8 cellular contexts compared by ENCODE assay signal in genomic region chr19:58001895-58002369, GRCh38. TPM values are rescaled to one million over a fixed set of nuclear protein-coding genes. Genes with fewer than 3 reads are reported as not detected.
DNase-seq lines count a peak whose midpoint lies in the region; ATAC-seq and TF ChIP-seq lines count a peak whose summit lies in the region.

No MANE protein-coding gene starts in this region.

- H3K4me3 Mint-ChIP-seq in IgD-negative memory B cell, result peak overlapping the region; percentile 85 to 92 (median 89)
- peak overlapping the region; percentile 28 for H3K4me3 Mint-ChIP-seq in MCF 10A (ENCODE audit: unreplicated experiment)

- TF ChIP-seq CTCF in MCF 10A (IDR thresholded peaks at IDR 0.05; ENCODE audit: unreplicated experiment), result no peak

- H3K27ac ChIP-seq in temporal lobe (ENCODE audit: low read depth, low read length), result peak overlapping the region; percentile 69

- H3K27me3 Mint-ChIP-seq in IgD-negative memory B cell (no peaks in the 10 kb centered on the region), MCF 10A (ENCODE audit: insufficient read depth, unreplicated experiment) (no peaks in the 10 kb centered on the region)

- in situ Hi-C loops in KBM-7 (cut with MboI; ENCODE audit: low pct_unique_long_range_greater_than_20kb, low sequenced_read_pairs), result no loop called here

- POLR2A ChIA-PET in MCF 10A (lab: Yijun Ruan, JAX), result no interaction called here

- ATAC-seq in left lobe of liver, result peak; percentile 35

- no TSS peak for BruUV-seq in MCF 10A (replicated peaks; lab: Mats Ljungman, UMichigan)

- peak overlapping the region; percentile 85 to 92 (median 91) for H3K27ac Mint-ChIP-seq in IgD-negative memory B cell
- H3K27ac Mint-ChIP-seq in MCF 10A (ENCODE audit: low read depth, unreplicated experiment), result no peak overlapping the region

- CTCF ChIA-PET in MCF 10A (lab: Yijun Ruan, JAX), result no interaction called here

- peaks cover 14 to 21% (median 15%) of the 10 kb centered on the region in 3 donors for H3K4me1 Mint-ChIP-seq in IgD-negative memory B cell
- no peaks in the 10 kb centered on the region for H3K4me1 Mint-ChIP-seq in MCF 10A (ENCODE audit: insufficient read depth, unreplicated experiment)

- peak; percentile 22 for DNase-seq in NCI-H2171 treated with DMSO at 0.1 percent for 48 hours (lab: John Stamatoyannopoulos, UW)
- no peak for DNase-seq in NCI-H2171 (lab: John Stamatoyannopoulos, UW)
- DNase-seq in MCF 10A (ENCODE audit: unreplicated experiment), result no peak
- no peak for DNase-seq in left lobe of liver (ENCODE audit: low spot score)
- no peak for DNase-seq in NK-92 treated with Interleukin-12 subunit alpha and Interleukin-12 subunit beta, amount 100 ng/mL, for 24 hours (lab: John Stamatoyannopoulos, UW)
- no peak for DNase-seq in KBM-7

- H3K36me3 Mint-ChIP-seq in IgD-negative memory B cell (peaks cover 25% of the 10 kb centered on the region), MCF 10A (ENCODE audit: insufficient read depth, unreplicated experiment) (no peaks in the 10 kb centered on the region)

- intact Hi-C loops in MCF 10A (cut with micrococcal nuclease), result no loop called here

- H3K9me3 Mint-ChIP-seq in IgD-negative memory B cell (peaks cover 12 to 38% (median 36%) of the 10 kb centered on the region in 3 donors), MCF 10A (ENCODE audit: unreplicated experiment) (peaks cover 40% of the 10 kb centered on the region)

RNA-seq across cellular contexts. Expression of gene ZNF606, which starts 0.7 kb away (rescaled TPM):
- polyA plus RNA-seq in IgD-negative memory B cell, result 9.1 TPM
- total RNA-seq in MCF 10A (2022) (0.71 and 0.98 TPM in 2 replicates), left lobe of liver (9.2 TPM), temporal lobe (48.9 TPM)

RNA-seq across cellular contexts. Expression of gene C19orf18, which starts 27.6 kb away (rescaled TPM):
- polyA plus RNA-seq in IgD-negative memory B cell, result not detected
- total RNA-seq in MCF 10A (2022), result not detected in 2 replicates
- total RNA-seq in left lobe of liver, result 1.1 TPM
- total RNA-seq in temporal lobe, result 0.25 TPM

RNA-seq across cellular contexts. Expression of gene ZSCAN1, which starts 31.9 kb away (rescaled TPM):
- not detected for polyA plus RNA-seq in IgD-negative memory B cell
- total RNA-seq in MCF 10A (2022) (not detected in 2 replicates), left lobe of liver (not detected), temporal lobe (2.2 TPM)

RNA-seq across cellular contexts. Expression of gene ZNF256, which starts 54.4 kb away (rescaled TPM):
- 7.8 TPM for polyA plus RNA-seq in IgD-negative memory B cell
- 0.54 and 0.69 TPM in 2 replicates for total RNA-seq in MCF 10A (2022)
- 1.1 TPM for total RNA-seq in left lobe of liver
- total RNA-seq in temporal lobe, result 14.3 TPM

RNA-seq across cellular contexts. Expression of gene ZNF135, which starts 57.1 kb away (rescaled TPM):
- polyA plus RNA-seq in IgD-negative memory B cell, result 1.0 TPM
- total RNA-seq in MCF 10A (2022) (not detected in 2 replicates), left lobe of liver (0.45 TPM), temporal lobe (9.8 TPM)
